26 cellular contexts compared by ENCODE assay signal in genomic region chr5:33080287-33080686, GRCh38.
"Had no signal": no experiment of that assay in that cellular context is flagged by ENCODE, and none has a peak within 500 bp of the region (broad histone marks: within the 10 kb centered on the region; RNA-seq: fewer than 3 reads in every experiment).

No MANE protein-coding gene starts in this region.

- FAIRE-seq: islet of Langerhans, kidney, small intestine had no signal

- H3K4me3 Mint-ChIP-seq: immature natural killer cell; naive thymus-derived CD4-positive, alpha-beta T cell; natural killer cell treated with Interleukin-12 subunit alpha and Interleukin-12 subunit beta and Interleukin-15 and Interleukin-18, amount 100 ng/mL, for 72 hours; stimulated activated memory B cell treated with anti-CD40 and anti-IgM and Interleukin-4, amounts not matched to agents 10 μg/mL and 1 μg/mL and 100 μg/mL, for 72 hours; stimulated activated naive CD8-positive, alpha-beta T cell treated with anti-CD3 and anti-CD28 coated beads, Interleukin-15, amount 100 ng/mL, for 72 hours; type B pancreatic cell had no signal

- H3K4me1 ChIP-seq: sigmoid colon had no signal

- H3K27ac Mint-ChIP-seq: immature natural killer cell; naive thymus-derived CD4-positive, alpha-beta T cell; natural killer cell treated with Interleukin-12 subunit alpha and Interleukin-12 subunit beta and Interleukin-15 and Interleukin-18, amount 100 ng/mL, for 72 hours; progenitor cell of endocrine pancreas; stimulated activated memory B cell treated with anti-CD40 and anti-IgM and Interleukin-4, amounts not matched to agents 10 μg/mL and 1 μg/mL and 100 μg/mL, for 72 hours; stimulated activated naive CD8-positive, alpha-beta T cell treated with anti-CD3 and anti-CD28 coated beads, Interleukin-15, amount 100 ng/mL, for 72 hours; type B pancreatic cell had no signal

- H3K27ac ChIP-seq: ovary, sigmoid colon, tibial nerve had no signal

- H3K9me3 Mint-ChIP-seq: stimulated activated memory B cell treated with anti-CD40 and anti-IgM and Interleukin-4, amounts not matched to agents 10 μg/mL and 1 μg/mL and 100 μg/mL, for 72 hours; type B pancreatic cell had no signal

- H3K36me3 Mint-ChIP-seq: immature natural killer cell; naive thymus-derived CD4-positive, alpha-beta T cell; natural killer cell treated with Interleukin-12 subunit alpha and Interleukin-12 subunit beta and Interleukin-15 and Interleukin-18, amount 100 ng/mL, for 72 hours; stimulated activated memory B cell treated with anti-CD40 and anti-IgM and Interleukin-4, amounts not matched to agents 10 μg/mL and 1 μg/mL and 100 μg/mL, for 72 hours; type B pancreatic cell had no signal

- H3K9me3 ChIP-seq: mucosa of descending colon, ovary, sigmoid colon, tibial nerve, uterus had no signal

- H3K27me3 ChIP-seq: ovary, sigmoid colon, tibial nerve, uterus had no signal

- H3K4me3 ChIP-seq: lung, mucosa of descending colon, ovary, sigmoid colon, tibial nerve, uterus had no signal

- DNase-seq: hypothalamus; immature natural killer cell; kidney; mesendoderm; midbrain; mucosa of descending colon; naive thymus-derived CD4-positive, alpha-beta T cell; ovary; right cardiac atrium; sigmoid colon; small intestine; stimulated activated CD4-positive, alpha-beta T cell treated with anti-CD3 and anti-CD28 coated beads, Interleukin-1b, Interleukin-23, amount 100 ng/mL, for 48 hours; stimulated activated CD4-positive, alpha-beta T cell treated with anti-CD3 and anti-CD28 coated beads, Interleukin-2, amount 100 ng/mL, for 48 hours; stimulated activated CD4-positive, alpha-beta T cell treated with anti-CD3 and anti-CD28 coated beads, Interleukin-4, amount 100 ng/mL, for 4 hours; stimulated activated CD8-positive, alpha-beta memory T cell treated with anti-CD3 and anti-CD28 coated beads, Interleukin-4, amount 100 ng/mL, for 48 hours; stimulated activated naive CD4-positive, alpha-beta T cell treated with Interleukin-2 at 50 U/mL for 16 hours; stimulated activated naive CD8-positive, alpha-beta T cell treated with anti-CD3 and anti-CD28 coated beads, Interleukin-15, amount 100 ng/mL, for 72 hours; substantia nigra; uterus had no signal

- H3K4me1 Mint-ChIP-seq: immature natural killer cell; naive thymus-derived CD4-positive, alpha-beta T cell; stimulated activated memory B cell treated with anti-CD40 and anti-IgM and Interleukin-4, amounts not matched to agents 10 μg/mL and 1 μg/mL and 100 μg/mL, for 72 hours; stimulated activated naive CD8-positive, alpha-beta T cell treated with anti-CD3 and anti-CD28 coated beads, Interleukin-15, amount 100 ng/mL, for 72 hours had no signal

- ATAC-seq: mucosa of descending colon; naive thymus-derived CD4-positive, alpha-beta T cell; natural killer cell treated with Interleukin-12 subunit alpha and Interleukin-12 subunit beta and Interleukin-15 and Interleukin-18, amount 100 ng/mL, for 72 hours; stimulated activated memory B cell treated with anti-CD40 and anti-IgM and Interleukin-4, amounts not matched to agents 10 μg/mL and 1 μg/mL and 100 μg/mL, for 72 hours; stimulated activated naive CD8-positive, alpha-beta T cell treated with anti-CD3 and anti-CD28 coated beads, Interleukin-15, amount 100 ng/mL, for 72 hours had no signal

- H3K27me3 Mint-ChIP-seq: naive thymus-derived CD4-positive, alpha-beta T cell; natural killer cell treated with Interleukin-12 subunit alpha and Interleukin-12 subunit beta and Interleukin-15 and Interleukin-18, amount 100 ng/mL, for 72 hours; progenitor cell of endocrine pancreas; stimulated activated memory B cell treated with anti-CD40 and anti-IgM and Interleukin-4, amounts not matched to agents 10 μg/mL and 1 μg/mL and 100 μg/mL, for 72 hours; stimulated activated naive CD8-positive, alpha-beta T cell treated with anti-CD3 and anti-CD28 coated beads, Interleukin-15, amount 100 ng/mL, for 72 hours; type B pancreatic cell had no signal

- H3K36me3 ChIP-seq: ovary, sigmoid colon, tibial nerve, uterus had no signal
